Comparison of ENCODE assay signal across 8 cellular contexts in genomic region chr3:151168269-151169094, GRCh38. TPM values are rescaled to one million over a fixed set of nuclear protein-coding genes. Genes with fewer than 3 reads are reported as not detected.
DNase-seq lines count a peak whose midpoint lies in the region; ATAC-seq and TF ChIP-seq lines count a peak whose summit lies in the region.

No MANE protein-coding gene starts in this region.

- H3K27me3 ChIP-seq in uterus: no peaks in the 10 kb centered on the region

- intact Hi-C loops in posterior vena cava (cut with DNase I) (loop anchor here (1.0 to 5.0 kb wide), 2 partner anchors 110 to 114 kb away; partner anchors contain the start of gene P2RY14 (in 1 of the 2)), uterus (cut with DNase I; ENCODE audit: low total_unique reads) (no loop called here)

- H3K9me3 ChIP-seq in uterus: no peaks in the 10 kb centered on the region

- no peak overlapping the region for H3K4me3 ChIP-seq in uterus

- H3K27ac ChIP-seq in uterus: no peak overlapping the region

- no peaks in the 10 kb centered on the region for H3K4me1 ChIP-seq in uterus

- peak; percentile 57 to 68 (median 64) for TF ChIP-seq CTCF in uterus (IDR thresholded peaks at IDR 0.05)

- TF ChIP-seq POLR2A in uterus (IDR thresholded peaks at IDR 0.05): no peak

- peak; percentile 62 for ATAC-seq in GM21528 (IDR thresholded peaks at IDR 0.05; ENCODE audit: low FRiP score, unreplicated experiment)

- H3K36me3 ChIP-seq in uterus: no peaks in the 10 kb centered on the region

- DNase-seq in DMS 273 treated with DMSO at 0.1 percent for 48 hours (lab: John Stamatoyannopoulos, UW) (peak; percentile 26), Kasumi-1 (lab: John Stamatoyannopoulos, UW) (peak; percentile 50 to 68), RPMI8226 (peak; percentile 85), germinal center (ENCODE audit: low spot score) (peak; percentile 47), posterior vena cava (ENCODE audit: low spot score) (peak; percentile 95), uterus (peak; percentile 54 to 56)
- DNase-seq in activated T-helper 9 cell treated with anti-CD3 and anti-CD28 coated beads, Interleukin-2, amount 50 U/mL, for 16 hours (ENCODE audit: low read depth): peak; percentile 72

RNA-seq across cellular contexts. Expression of gene GPR171, which starts 34.5 kb away (rescaled TPM):
- total RNA-seq in posterior vena cava (1 to 10 TPM in 1 of 2 donors, under 1 TPM in 1; 0.83 to 1.4 TPM), uterus (under 1 TPM in 2 of 4 donors, not detected in 2; 0.34 to 0.48 TPM)

Comparison
In these comparisons a context has a peak if more than half of its experiments do, and no peak if none do; other contexts are left out.
1. DNase-seq: peak in every context shown above with its lines; median percentile 95 in posterior vena cava; 85 in RPMI8226; 72 in activated T-helper 9 cell treated with anti-CD3 and anti-CD28 coated beads, Interleukin-2, amount 50 U/mL, for 16 hours; 59 in Kasumi-1; 55 in uterus; 47 in germinal center; 26 in DMS 273 treated with DMSO at 0.1 percent for 48 hours.